8 cellular contexts compared by ENCODE assay signal in the genomic region with DNA sequence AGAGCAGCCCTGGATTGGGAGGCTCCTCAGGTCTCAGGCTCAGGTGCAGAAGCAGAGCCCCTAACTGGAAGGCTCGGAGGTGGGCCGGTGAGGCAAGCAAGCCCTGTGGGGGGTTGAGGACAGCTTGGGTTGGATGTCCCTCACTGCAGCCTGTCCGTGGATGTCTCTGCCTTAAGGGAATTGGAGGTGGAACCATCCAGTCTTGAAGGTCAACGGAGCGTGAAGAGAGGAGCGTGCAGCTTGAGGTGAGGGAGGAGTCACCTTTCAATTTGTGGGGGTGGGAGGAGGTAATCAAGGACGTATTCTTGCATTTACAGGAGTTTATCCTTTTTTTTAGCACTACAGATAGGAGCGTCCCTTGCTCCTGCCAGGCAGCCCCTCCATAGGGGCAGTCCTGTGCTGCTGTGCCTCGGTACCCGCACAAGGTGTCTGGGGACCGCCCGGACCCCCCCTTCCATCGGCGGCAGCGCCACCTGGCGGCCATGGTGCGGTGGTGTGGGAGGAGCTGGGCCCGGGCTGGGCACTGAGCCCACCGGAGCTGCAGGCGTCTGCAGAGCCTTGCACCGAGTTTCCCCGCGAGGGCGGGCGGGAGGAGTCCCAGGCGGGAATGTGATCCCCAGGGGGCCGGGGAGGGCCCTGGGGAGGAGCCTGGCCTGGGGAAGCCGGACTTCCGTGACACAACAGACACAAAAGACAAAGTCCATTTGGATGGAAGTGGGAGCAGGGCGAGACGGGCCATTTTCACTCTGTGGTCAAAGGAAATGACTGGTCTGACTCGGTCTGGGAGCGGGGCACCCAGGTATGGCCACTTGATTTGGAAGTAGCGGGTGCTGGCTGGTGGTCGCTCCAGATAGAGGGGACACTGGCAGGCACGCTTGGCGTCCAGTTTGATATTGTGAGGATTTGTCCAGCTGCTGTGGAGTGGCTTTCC. TPM values are rescaled to one million over a fixed set of nuclear protein-coding genes. Genes with fewer than 3 reads are reported as not detected.
DNase-seq lines count a peak whose midpoint lies in the region; ATAC-seq, FAIRE-seq and TF ChIP-seq lines count a peak whose summit lies in the region.

No MANE protein-coding gene starts in this region.

- no peaks in the 10 kb centered on the region for H3K79me2 ChIP-seq in keratinocyte (ENCODE audit: control insufficient read depth, insufficient read depth, low read length)

- dilution Hi-C loops in keratinocyte (cut with MboI; ENCODE audit: extremely low pct_ligation_motif_present, low sequenced_read_pairs), result no loop called here

- H3K4me1 ChIP-seq in BLaER1, result peaks cover 58% of the 10 kb centered on the region
- H3K4me1 ChIP-seq in keratinocyte (ENCODE audit: control insufficient read depth, extremely low read depth, insufficient read depth, low read length), result peaks cover 24% of the 10 kb centered on the region

- no peaks in the 10 kb centered on the region for H3K9me1 ChIP-seq in keratinocyte (ENCODE audit: control insufficient read depth, extremely low read depth, insufficient read depth, low read length)

- H4K20me1 ChIP-seq in BLaER1, result peaks cover 51% of the 10 kb centered on the region
- H4K20me1 ChIP-seq in keratinocyte (ENCODE audit: control insufficient read depth, extremely low read depth, insufficient read depth, low read length), result no peaks in the 10 kb centered on the region

- H3K27me3 ChIP-seq in BLaER1, result peaks cover 64% of the 10 kb centered on the region
- peaks cover 66% of the 10 kb centered on the region for H3K27me3 ChIP-seq in keratinocyte (ENCODE audit: control insufficient read depth, extremely low read depth, insufficient read depth, low read length)

- FAIRE-seq in keratinocyte (lab: Jason Lieb, UNC), result no peak

- peak overlapping the region; percentile 99 for H3K4me2 ChIP-seq in BLaER1
- H3K4me2 ChIP-seq in keratinocyte (ENCODE audit: control insufficient read depth, extremely low read depth, insufficient read depth, low read depth, low read length), result peak overlapping the region; percentile 63

- H3K9me3 ChIP-seq in BLaER1 (no peaks in the 10 kb centered on the region), keratinocyte (ENCODE audit: control insufficient read depth, low read depth, low read length) (no peaks in the 10 kb centered on the region)

- TF ChIP-seq CTCF in keratinocyte (optimal IDR thresholded peaks at IDR 0.05 in 1 of 3, IDR thresholded peaks at IDR 0.05 in 1 of 3, conservative IDR thresholded peaks at IDR 0.05 in 1 of 3; ENCODE audit: extremely low read depth in 1 of 3, insufficient read depth in 2 of 3, low read length in 3 of 3), result peak; percentile 78 to 96 (median 84)

- ATAC-seq in GM21381 (IDR thresholded peaks at IDR 0.05; ENCODE audit: unreplicated experiment), result peak; percentile 53

- no peaks in the 10 kb centered on the region for H3K36me3 ChIP-seq in BLaER1
- H3K36me3 ChIP-seq in keratinocyte (ENCODE audit: control insufficient read depth in 2 of 2, extremely low read depth in 1 of 2, insufficient read depth in 2 of 2, low read length in 2 of 2), result no peaks in the 10 kb centered on the region

- DNase-seq in NCI-H187 (lab: John Stamatoyannopoulos, UW) (peak; percentile 89 to 97), caudate nucleus (lab: John Stamatoyannopoulos, UW) (peak in 58 of 61 donors; percentile 40 to 94 (median 80)), keratinocyte (ENCODE audit: low read depth, low spot score) (no peak), SKM-1 treated with dmso at 0.1 percent for 144 hours (lab: John Stamatoyannopoulos, UW; ENCODE audit: unreplicated experiment) (no peak)
- DNase-seq in activated CD4-positive, CD25-positive, alpha-beta regulatory T cell treated with anti-CD3 and anti-CD28 coated beads, Interleukin-2, amount 50 U/mL, for 16 hours (ENCODE audit: low read depth, low spot score), result peak; percentile 68
- DNase-seq in stimulated activated CD4-positive, alpha-beta T cell treated with anti-CD3 and anti-CD28 coated beads, Interleukin-12 subunit alpha, Interleukin-12 subunit beta, amount 100 ng/mL, for 48 hours (ENCODE audit: low read depth in 2 of 3, low spot score in 1 of 3), result peak; percentile 58 to 80 (median 65)

- H3K4me3 ChIP-seq in BLaER1 (peak overlapping the region; percentile 65), keratinocyte (ENCODE audit: control insufficient read depth in 2 of 3, extremely low read depth in 1 of 3, insufficient read depth in 2 of 3, low read depth in 1 of 3, low read length in 3 of 3) (peak overlapping the region in 1 of 3 experiments; percentile 41)

- no peak overlapping the region for H3K9ac ChIP-seq in BLaER1
- H3K9ac ChIP-seq in keratinocyte (ENCODE audit: control insufficient read depth, extremely low read depth, insufficient read depth, low read length), result no peak overlapping the region

- H3K27ac ChIP-seq in BLaER1, result no peak overlapping the region
- H3K27ac ChIP-seq in caudate nucleus (ENCODE audit: low read depth, low read length), result no peak overlapping the region
- H3K27ac ChIP-seq in keratinocyte (ENCODE audit: control insufficient read depth, insufficient read depth, low read length), result no peak overlapping the region

- no peak overlapping the region for H2AFZ ChIP-seq in keratinocyte (ENCODE audit: control insufficient read depth, low read length)

RNA-seq across cellular contexts. Expression of gene DNAJC22, which starts 0.9 kb away (rescaled TPM):
- 0.03 to 0.04 TPM in 2 of 3 replicates, not detected in the other for polyA plus RNA-seq in keratinocyte
- polyA plus RNA-seq in keratinocyte (2011; ENCODE audit: low read depth), result not detected
- not detected in 2 replicates for polyA plus RNA-seq in keratinocyte (2011; cell fraction: cytosol; rRNA removed)
- not detected in 2 replicates for polyA plus RNA-seq in keratinocyte (2011; cell fraction: nucleus; rRNA removed)
- 0.02 TPM in 1 of 2 replicates, not detected in the other for polyA plus RNA-seq in keratinocyte (2012; ENCODE audit: low replicate concordance)
- polyA minus RNA-seq in keratinocyte, result not detected in 3 replicates
- polyA minus RNA-seq in keratinocyte (2011; cell fraction: cytosol; rRNA and poly(A)+ RNA removed), result not detected
- not detected in 2 replicates for polyA minus RNA-seq in keratinocyte (2011; cell fraction: nucleus; rRNA and poly(A)+ RNA removed)

RNA-seq across cellular contexts. Expression of gene C1QL4, which starts 10.6 kb away (rescaled TPM):
- 0.07 to 0.10 TPM (median 0.09 TPM) in 3 replicates for polyA plus RNA-seq in keratinocyte
- not detected for polyA plus RNA-seq in keratinocyte (2011; ENCODE audit: low read depth)
- 0.08 TPM in 1 of 2 replicates, not detected in the other for polyA plus RNA-seq in keratinocyte (2011; cell fraction: cytosol; rRNA removed)
- 0.10 and 0.12 TPM in 2 replicates for polyA plus RNA-seq in keratinocyte (2011; cell fraction: nucleus; rRNA removed)
- polyA plus RNA-seq in keratinocyte (2012; ENCODE audit: low replicate concordance), result 0.38 TPM in 1 of 2 replicates, not detected in the other
- polyA minus RNA-seq in keratinocyte, result not detected in 3 replicates
- polyA minus RNA-seq in keratinocyte (2011; cell fraction: cytosol; rRNA and poly(A)+ RNA removed), result not detected
- polyA minus RNA-seq in keratinocyte (2011; cell fraction: nucleus; rRNA and poly(A)+ RNA removed), result not detected in 2 replicates

RNA-seq across cellular contexts. Expression of gene SPATS2, which starts 19.7 kb away (rescaled TPM):
- polyA plus RNA-seq in keratinocyte, result 46.2 to 51.3 TPM (median 47.9 TPM) in 3 replicates
- polyA plus RNA-seq in keratinocyte (2011; ENCODE audit: low read depth), result 26.2 TPM
- 46.1 and 75.1 TPM in 2 replicates for polyA plus RNA-seq in keratinocyte (2011; cell fraction: cytosol; rRNA removed)
- 54.4 and 55.0 TPM in 2 replicates for polyA plus RNA-seq in keratinocyte (2011; cell fraction: nucleus; rRNA removed)
- 13.2 and 32.0 TPM in 2 replicates for polyA plus RNA-seq in keratinocyte (2012; ENCODE audit: low replicate concordance)
- polyA minus RNA-seq in keratinocyte, result 45.5 to 79.7 TPM (median 46.4 TPM) in 3 replicates
- polyA minus RNA-seq in keratinocyte (2011; cell fraction: cytosol; rRNA and poly(A)+ RNA removed), result 50.5 TPM
- polyA minus RNA-seq in keratinocyte (2011; cell fraction: nucleus; rRNA and poly(A)+ RNA removed), result 39.5 and 62.9 TPM in 2 replicates

RNA-seq across cellular contexts. Expression of gene TROAP, which starts 24.5 kb away (rescaled TPM):
- 1.7 to 14.1 TPM (median 12.7 TPM) in 3 replicates for polyA plus RNA-seq in keratinocyte
- polyA plus RNA-seq in keratinocyte (2011; ENCODE audit: low read depth), result not detected
- 3.6 and 4.6 TPM in 2 replicates for polyA plus RNA-seq in keratinocyte (2011; cell fraction: cytosol; rRNA removed)
- polyA plus RNA-seq in keratinocyte (2011; cell fraction: nucleus; rRNA removed), result 5.6 and 6.0 TPM in 2 replicates
- polyA plus RNA-seq in keratinocyte (2012; ENCODE audit: low replicate concordance), result 0.21 and 13.6 TPM in 2 replicates
- polyA minus RNA-seq in keratinocyte, result 1.7 to 20.5 TPM (median 5.5 TPM) in 3 replicates
- 4.0 TPM for polyA minus RNA-seq in keratinocyte (2011; cell fraction: cytosol; rRNA and poly(A)+ RNA removed)
- 1.8 and 4.6 TPM in 2 replicates for polyA minus RNA-seq in keratinocyte (2011; cell fraction: nucleus; rRNA and poly(A)+ RNA removed)

RNA-seq across cellular contexts. Expression of gene PRPH, which starts 52.6 kb away (rescaled TPM):
- 0.05 to 0.11 TPM (median 0.08 TPM) in 3 replicates for polyA plus RNA-seq in keratinocyte
- polyA plus RNA-seq in keratinocyte (2011; ENCODE audit: low read depth), result not detected
- not detected in 2 replicates for polyA plus RNA-seq in keratinocyte (2011; cell fraction: cytosol; rRNA removed)
- polyA plus RNA-seq in keratinocyte (2011; cell fraction: nucleus; rRNA removed), result 0.10 TPM in 1 of 2 replicates, not detected in the other
- not detected in 2 replicates for polyA plus RNA-seq in keratinocyte (2012; ENCODE audit: low replicate concordance)
- polyA minus RNA-seq in keratinocyte, result not detected in 3 replicates
- not detected for polyA minus RNA-seq in keratinocyte (2011; cell fraction: cytosol; rRNA and poly(A)+ RNA removed)
- polyA minus RNA-seq in keratinocyte (2011; cell fraction: nucleus; rRNA and poly(A)+ RNA removed), result not detected in 2 replicates

Comparison
In these comparisons a context has a peak if more than half of its experiments do, and no peak if none do; other contexts are left out.
1. DNase-seq: peak in NCI-H187 (2 of 2), activated CD4-positive, CD25-positive, alpha-beta regulatory T cell treated with anti-CD3 and anti-CD28 coated beads, Interleukin-2, amount 50 U/mL, for 16 hours (single experiment), caudate nucleus (58 of 61) and stimulated activated CD4-positive, alpha-beta T cell treated with anti-CD3 and anti-CD28 coated beads, Interleukin-12 subunit alpha, Interleukin-12 subunit beta, amount 100 ng/mL, for 48 hours (3 of 3); none in keratinocyte (single experiment) and SKM-1 treated with dmso at 0.1 percent for 144 hours (single experiment).